21 cellular contexts compared by ENCODE assay signal in the genomic region with DNA sequence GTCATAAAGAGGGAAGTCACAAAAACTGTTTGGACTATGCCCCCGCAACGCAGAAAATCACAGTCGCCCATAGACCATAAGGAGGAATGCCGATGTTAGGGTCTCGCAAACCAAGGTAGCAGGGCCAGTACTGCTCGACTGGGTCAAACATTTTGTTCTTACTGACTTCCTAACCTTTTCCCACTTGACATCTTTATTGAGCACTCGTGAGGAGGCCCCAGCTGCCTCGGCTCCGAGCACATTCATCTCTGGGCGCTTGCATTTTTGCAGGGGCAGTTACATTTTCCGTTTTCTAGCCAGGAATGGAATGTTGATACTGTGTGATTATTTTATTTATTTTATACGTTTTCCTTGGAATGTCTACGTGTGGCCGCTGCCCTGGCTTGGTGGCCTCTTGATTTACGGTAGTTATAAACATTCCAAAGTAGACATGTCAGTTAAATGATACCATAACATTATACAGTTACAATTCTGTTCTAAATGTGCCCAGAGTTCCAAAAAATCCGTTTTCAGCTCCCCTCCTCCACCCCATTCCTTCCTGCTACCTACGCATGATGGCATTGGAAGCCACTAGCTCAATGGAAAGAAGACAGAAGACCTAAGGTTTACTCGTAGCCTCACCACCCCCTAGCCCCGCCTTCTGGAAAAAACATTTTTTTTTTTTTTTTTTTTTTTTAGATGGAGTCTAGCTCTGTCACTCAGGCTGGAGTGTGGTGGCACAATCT. TPM values are rescaled to one million over a fixed set of nuclear protein-coding genes. Genes with fewer than 3 reads are reported as not detected.
A peak's percentile ranks its signal among the peaks of the same experiment; 100 is the strongest.
DNase-seq lines count a peak whose midpoint lies in the region; ATAC-seq, FAIRE-seq and TF ChIP-seq lines count a peak whose summit lies in the region.
"Had no signal": no experiment of that assay in that cellular context is flagged by ENCODE, and none has a peak within 500 bp of the region (broad histone marks: within the 10 kb centered on the region; RNA-seq: fewer than 3 reads in every experiment).

No MANE protein-coding gene starts in this region.

- H3K27me3 Mint-ChIP-seq in astrocyte (ENCODE audit: low read depth, unreplicated experiment) = no peaks in the 10 kb centered on the region

- no peaks in the 10 kb centered on the region for H3K36me3 ChIP-seq in astrocyte (ENCODE audit: insufficient read depth, low read length)
- no peaks in the 10 kb centered on the region for H3K36me3 ChIP-seq in tibial artery
- H3K36me3 ChIP-seq in mammary epithelial cell (ENCODE audit: insufficient read depth, low read length) = no peaks in the 10 kb centered on the region
- H3K36me3 ChIP-seq: suprapubic skin had no signal

- BruUV-seq in mammary epithelial cell (replicated peaks; lab: Mats Ljungman, UMichigan) = no TSS peak

- H4K20me1 ChIP-seq in astrocyte (ENCODE audit: insufficient read depth, low read length) (no peaks in the 10 kb centered on the region), mammary epithelial cell (ENCODE audit: insufficient read depth, low read length) (no peaks in the 10 kb centered on the region)

- DNase-seq in HCEC 1CT (peak; percentile 5), astrocyte (ENCODE audit: low read depth) (peak; percentile 69), left colon (no peak), tibial artery (no peak), mammary epithelial cell (no peak), SIG-M5 treated with dmso at 0.1 percent for 504 hours (lab: John Stamatoyannopoulos, UW; ENCODE audit: unreplicated experiment) (no peak), GM12892 (ENCODE audit: insufficient read length) (no peak)
- DNase-seq: activated CD4-positive, alpha-beta T cell treated with anti-CD3 and anti-CD28 coated beads for 48 hours; activated naive CD8-positive, alpha-beta T cell treated with anti-CD3 and anti-CD28 coated beads for 36 hours; activated T-cell treated with anti-CD3 and anti-CD28 coated beads for 4 hours; AML-193; cerebellar nuclear complex; DMS 273 treated with DMSO at 0.1 percent for 48 hours; glutamatergic neuron; NCI-H1048; Right ventricle myocardium superior; T-helper 9 cell had no signal

- peaks cover 3% of the 10 kb centered on the region for H3K4me1 Mint-ChIP-seq in astrocyte (ENCODE audit: low read depth, unreplicated experiment)
- H3K4me1 Mint-ChIP-seq: activated naive CD8-positive, alpha-beta T cell treated with anti-CD3 and anti-CD28 coated beads for 36 hours had no signal

- in situ Hi-C loops in mammary epithelial cell (cut with MboI; ENCODE audit: low sequenced_read_pairs in 2 of 2) = no loop called here

- H3K9ac ChIP-seq in astrocyte (ENCODE audit: low read length) (no peak overlapping the region), mammary epithelial cell (ENCODE audit: insufficient read depth, low read length) (no peak overlapping the region)

- FAIRE-seq in astrocyte (lab: Jason Lieb, UNC) = no peak
- no peak for FAIRE-seq in GM12892 (lab: Jason Lieb, UNC)
- FAIRE-seq: keratinocyte had no signal

- H3K9me3 Mint-ChIP-seq in astrocyte (ENCODE audit: unreplicated experiment) = no peaks in the 10 kb centered on the region
- H3K9me3 Mint-ChIP-seq: activated naive CD8-positive, alpha-beta T cell treated with anti-CD3 and anti-CD28 coated beads for 36 hours had no signal

- no peaks in the 10 kb centered on the region for H3K9me3 ChIP-seq in astrocyte (ENCODE audit: insufficient read depth, low read depth, low read length)
- H3K9me3 ChIP-seq in tibial artery = no peaks in the 10 kb centered on the region
- H3K9me3 ChIP-seq in mammary epithelial cell (replicated peaks; ENCODE audit: insufficient read depth, low read length) = no peaks in the 10 kb centered on the region
- H3K9me3 ChIP-seq: psoas muscle, suprapubic skin had no signal

- H3K4me1 ChIP-seq in astrocyte (ENCODE audit: insufficient read depth, low read length) = peaks cover 4% of the 10 kb centered on the region
- peaks cover 0 to 23% (median 9%) of the 10 kb centered on the region in 4 donors for H3K4me1 ChIP-seq in tibial artery
- no peaks in the 10 kb centered on the region for H3K4me1 ChIP-seq in mammary epithelial cell (ENCODE audit: insufficient read depth, low read length)
- H3K4me1 ChIP-seq: psoas muscle, suprapubic skin had no signal

- H3K27ac Mint-ChIP-seq in astrocyte (ENCODE audit: unreplicated experiment) = no peak overlapping the region
- H3K27ac Mint-ChIP-seq: activated naive CD8-positive, alpha-beta T cell treated with anti-CD3 and anti-CD28 coated beads for 36 hours had no signal

- TF ChIP-seq POLR2A in GM12892 (IDR thresholded peaks at IDR 0.05; ENCODE audit: low read depth, low read length) = no peak

- H3K4me3 Mint-ChIP-seq in astrocyte (ENCODE audit: unreplicated experiment) = no peak overlapping the region
- H3K4me3 Mint-ChIP-seq: activated naive CD8-positive, alpha-beta T cell treated with anti-CD3 and anti-CD28 coated beads for 36 hours had no signal

- ATAC-seq in left colon (peak; percentile 53), HG02759 (IDR thresholded peaks at IDR 0.05; ENCODE audit: unreplicated experiment) (no peak)
- ATAC-seq: psoas muscle had no signal

- TF ChIP-seq CTCF in astrocyte (IDR thresholded peaks at IDR 0.05; ENCODE audit: insufficient read depth, low read depth, low read length) = no peak
- no peak for TF ChIP-seq CTCF in tibial artery (IDR thresholded peaks at IDR 0.05)
- no peak for TF ChIP-seq CTCF in mammary epithelial cell (conservative IDR thresholded peaks at IDR 0.05 in 1 of 2, IDR thresholded peaks at IDR 0.05 in 1 of 2; ENCODE audit: extremely low read depth in 1 of 2, insufficient read depth in 1 of 2, low read depth in 1 of 2, low read length in 2 of 2)

- 82% methylated on average over 19 of the region's 19 CpGs for WGBS in mammary epithelial cell (ENCODE audit: low coverage, missing lambda C conversion rate)

- H2AFZ ChIP-seq in astrocyte (ENCODE audit: low read depth, low read length) (peak overlapping the region; percentile 7), mammary epithelial cell (ENCODE audit: low read depth, low read length) (no peak overlapping the region)

- dilution Hi-C loops in mammary epithelial cell (cut with HindIII; ENCODE audit: low sequenced_read_pairs) = no loop called here

- CTCF ChIA-PET in mammary epithelial cell (lab: Charles Lee; ENCODE audit: low non-redundant PET) = interaction anchor here (0.6 kb wide), 1 partner anchor 87 kb away, joined by 3 read pairs; no protein-coding TSS in a partner anchor

- H3K4me2 ChIP-seq in astrocyte (ENCODE audit: low read length) (peak overlapping the region; percentile 47), mammary epithelial cell (ENCODE audit: insufficient read depth, low read depth, low read length) (no peak overlapping the region)

- H3K27me3 ChIP-seq in astrocyte (ENCODE audit: insufficient read depth, low read length) = peaks cover 5% of the 10 kb centered on the region
- H3K27me3 ChIP-seq in tibial artery = no peaks in the 10 kb centered on the region
- peaks cover 5% of the 10 kb centered on the region for H3K27me3 ChIP-seq in mammary epithelial cell (ENCODE audit: insufficient read depth, low read length)

- intact Hi-C loops in left colon (cut with DNase I, micrococcal nuclease) (no loop called here), tibial artery (cut with DNase I; ENCODE audit: low total_unique reads) (no loop called here), mammary epithelial cell (cut with micrococcal nuclease) (no loop called here)

- H3K27ac ChIP-seq in astrocyte (ENCODE audit: low read depth, low read length) (peak overlapping the region; percentile 40), tibial artery (peak overlapping the region; percentile 8 to 49), mammary epithelial cell (ENCODE audit: insufficient read depth, low read depth, low read length) (no peak overlapping the region)
- H3K27ac ChIP-seq: psoas muscle, suprapubic skin had no signal

- H3K79me2 ChIP-seq in astrocyte (ENCODE audit: insufficient read depth, low read length) = no peaks in the 10 kb centered on the region
- no peaks in the 10 kb centered on the region for H3K79me2 ChIP-seq in mammary epithelial cell (ENCODE audit: insufficient read depth, low read length)

- no peak overlapping the region for H3K4me3 ChIP-seq in astrocyte (ENCODE audit: insufficient read depth, low read depth, low read length)
- H3K4me3 ChIP-seq in tibial artery = no peak overlapping the region
- H3K4me3 ChIP-seq in mammary epithelial cell (replicated peaks in 1 of 3; ENCODE audit: insufficient read depth in 1 of 3, low read depth in 2 of 3, low read length in 3 of 3) = no peak overlapping the region
- H3K4me3 ChIP-seq: psoas muscle, suprapubic skin had no signal

- peaks cover 3% of the 10 kb centered on the region for H3K36me3 Mint-ChIP-seq in astrocyte (ENCODE audit: low read depth, unreplicated experiment)
- H3K36me3 Mint-ChIP-seq: activated naive CD8-positive, alpha-beta T cell treated with anti-CD3 and anti-CD28 coated beads for 36 hours had no signal

RNA-seq across cellular contexts. Expression of a gene that starts 56.9 kb away (rescaled TPM):
- total RNA-seq in astrocyte (16.4 and 23.3 TPM in 2 replicates), left colon (under 1 TPM; 0.40 to 0.50 TPM), mammary epithelial cell (1 to 10 TPM; 1.7 to 3.6 TPM)
- 2.7 TPM for polyA plus RNA-seq in mammary epithelial cell
- polyA minus RNA-seq in mammary epithelial cell = not detected
- not detected for polyA plus RNA-seq in GM12892 (2012; ENCODE audit: missing spikeins)
- total RNA-seq: activated naive CD8-positive, alpha-beta T cell treated with anti-CD3 and anti-CD28 coated beads for 36 hours had no signal

Comparison
In these comparisons a context has a peak if more than half of its experiments do, and no peak if none do; other contexts are left out.
1. DNase-seq: peak in HCEC 1CT (single experiment) and astrocyte (single experiment); none in left colon (0 of 2), tibial artery (0 of 2), mammary epithelial cell (single experiment), SIG-M5 treated with dmso at 0.1 percent for 504 hours (single experiment) and GM12892 (single experiment).